Comparison of ENCODE assay signal across 14 cellular contexts in genomic region chr11:46675949-46676348, GRCh38. TPM values are rescaled to one million over a fixed set of nuclear protein-coding genes. Genes with fewer than 3 reads are reported as not detected.
DNase-seq lines count a peak whose midpoint lies in the region; ATAC-seq, FAIRE-seq and TF ChIP-seq lines count a peak whose summit lies in the region.
"Had no signal": no experiment of that assay in that cellular context is flagged by ENCODE, and none has a peak within 500 bp of the region (broad histone marks: within the 10 kb centered on the region; RNA-seq: fewer than 3 reads in every experiment).

No MANE protein-coding gene starts in this region.

- ATAC-seq in CD4-positive, alpha-beta T cell (ENCODE audit: poor library complexity), result no peak
- ATAC-seq in activated B cell treated with CpG ODN at 0.5 μM for 24 hours (ENCODE audit: low read depth), result no peak

- no peak overlapping the region for H2AFZ ChIP-seq in keratinocyte (ENCODE audit: control insufficient read depth, low read length)

- H3K9me3 ChIP-seq in CD4-positive, alpha-beta T cell (ENCODE audit: control insufficient read depth, low read length), result no peaks in the 10 kb centered on the region
- no peaks in the 10 kb centered on the region for H3K9me3 ChIP-seq in keratinocyte (ENCODE audit: control insufficient read depth, low read depth, low read length)
- no peaks in the 10 kb centered on the region for H3K9me3 ChIP-seq in skeletal muscle tissue (ENCODE audit: control insufficient read depth in 3 of 3, low read length in 3 of 3)

- H3K4me1 Mint-ChIP-seq in CD4-positive, alpha-beta T cell (ENCODE audit: low read depth), result peaks cover 60% of the 10 kb centered on the region
- peaks cover 32% of the 10 kb centered on the region for H3K4me1 Mint-ChIP-seq in activated B cell treated with CpG ODN at 0.5 μM for 24 hours

- H3K4me2 ChIP-seq in keratinocyte (ENCODE audit: control insufficient read depth, extremely low read depth, insufficient read depth, low read depth, low read length), result peak overlapping the region; percentile 30

- intact Hi-C loops in CD4-positive, alpha-beta T cell (cut with DNase I, micrococcal nuclease), result no loop called here
- intact Hi-C loops in activated B cell treated with CpG ODN at 0.5 μM for 24 hours (cut with micrococcal nuclease), result no loop called here

- no peaks in the 10 kb centered on the region for H4K20me1 ChIP-seq in keratinocyte (ENCODE audit: control insufficient read depth, extremely low read depth, insufficient read depth, low read length)

- H3K4me3 Mint-ChIP-seq in CD4-positive, alpha-beta T cell, result no peak overlapping the region
- H3K4me3 Mint-ChIP-seq in activated B cell treated with CpG ODN at 0.5 μM for 24 hours, result no peak overlapping the region
- H3K4me3 Mint-ChIP-seq: activated naive CD4-positive, alpha-beta T cell treated with anti-CD3 and anti-CD28 coated beads, Interleukin-2, amount 50 U/mL, for 24 hours had no signal

- peaks cover 73% of the 10 kb centered on the region for H3K36me3 Mint-ChIP-seq in CD4-positive, alpha-beta T cell (ENCODE audit: low read depth)
- H3K36me3 Mint-ChIP-seq in activated B cell treated with CpG ODN at 0.5 μM for 24 hours (ENCODE audit: low read depth), result peaks cover 68% of the 10 kb centered on the region

- H3K4me1 ChIP-seq in keratinocyte (ENCODE audit: control insufficient read depth, extremely low read depth, insufficient read depth, low read length) (peaks cover 20% of the 10 kb centered on the region), skeletal muscle tissue (ENCODE audit: control insufficient read depth in 3 of 3, insufficient read depth in 3 of 3, low read length in 3 of 3) (peaks cover 33 to 49% (median 37%) of the 10 kb centered on the region in 3 donors)

- H3K27me3 ChIP-seq in CD4-positive, alpha-beta T cell (ENCODE audit: control insufficient read depth, insufficient read depth, low read length), result no peaks in the 10 kb centered on the region
- no peaks in the 10 kb centered on the region for H3K27me3 ChIP-seq in keratinocyte (ENCODE audit: control insufficient read depth, extremely low read depth, insufficient read depth, low read length)
- H3K27me3 ChIP-seq in skeletal muscle tissue (ENCODE audit: control insufficient read depth in 3 of 3, insufficient read depth in 3 of 3, low read length in 3 of 3), result no peaks in the 10 kb centered on the region

- H3K4me3 ChIP-seq in keratinocyte (ENCODE audit: control insufficient read depth in 2 of 3, extremely low read depth in 1 of 3, insufficient read depth in 2 of 3, low read depth in 1 of 3, low read length in 3 of 3) (no peak overlapping the region), skeletal muscle tissue (ENCODE audit: low read length in 3 of 3) (peak overlapping the region in 2 of 3 donors; percentile 43 to 49)

- dilution Hi-C loops in keratinocyte (cut with MboI; ENCODE audit: extremely low pct_ligation_motif_present, low sequenced_read_pairs), result no loop called here

- no peak for FAIRE-seq in keratinocyte (lab: Jason Lieb, UNC)
- FAIRE-seq: H1 had no signal

- peak overlapping the region; percentile 67 for H3K9ac ChIP-seq in keratinocyte (ENCODE audit: control insufficient read depth, extremely low read depth, insufficient read depth, low read length)
- peak overlapping the region in 1 of 3 donors; percentile 70 for H3K9ac ChIP-seq in skeletal muscle tissue (ENCODE audit: low read depth in 1 of 3, low read length in 3 of 3)

- TF ChIP-seq CTCF in CD4-positive, alpha-beta T cell (IDR thresholded peaks at IDR 0.05), result no peak
- TF ChIP-seq CTCF in activated B cell treated with CpG ODN at 0.5 μM for 24 hours (IDR thresholded peaks at IDR 0.05) (no peak), keratinocyte (optimal IDR thresholded peaks at IDR 0.05 in 1 of 3, IDR thresholded peaks at IDR 0.05 in 1 of 3, conservative IDR thresholded peaks at IDR 0.05 in 1 of 3; ENCODE audit: extremely low read depth in 1 of 3, insufficient read depth in 2 of 3, low read length in 3 of 3) (no peak)

- CTCF ChIA-PET in CD4-positive, alpha-beta T cell (lab: Charles Lee), result no interaction called here
- CTCF ChIA-PET in activated B cell treated with CpG ODN at 0.5 μM for 24 hours (lab: Charles Lee), result no interaction called here

- no peaks in the 10 kb centered on the region for H3K9me1 ChIP-seq in keratinocyte (ENCODE audit: control insufficient read depth, extremely low read depth, insufficient read depth, low read length)

- H3K27ac Mint-ChIP-seq in CD4-positive, alpha-beta T cell, result peak overlapping the region; percentile 80
- peak overlapping the region; percentile 73 for H3K27ac Mint-ChIP-seq in activated B cell treated with CpG ODN at 0.5 μM for 24 hours

- peaks cover 31 to 39% of the 10 kb centered on the region in 2 experiments for H3K36me3 ChIP-seq in keratinocyte (ENCODE audit: control insufficient read depth in 2 of 2, extremely low read depth in 1 of 2, insufficient read depth in 2 of 2, low read length in 2 of 2)
- peaks cover 47 to 60% (median 54%) of the 10 kb centered on the region in 3 donors for H3K36me3 ChIP-seq in skeletal muscle tissue (ENCODE audit: control insufficient read depth in 3 of 3, insufficient read depth in 3 of 3, low read length in 3 of 3)

- H3K79me2 ChIP-seq in keratinocyte (ENCODE audit: control insufficient read depth, insufficient read depth, low read length), result no peaks in the 10 kb centered on the region

- no peaks in the 10 kb centered on the region for H3K27me3 Mint-ChIP-seq in CD4-positive, alpha-beta T cell
- H3K27me3 Mint-ChIP-seq in activated B cell treated with CpG ODN at 0.5 μM for 24 hours, result no peaks in the 10 kb centered on the region
- H3K27me3 Mint-ChIP-seq: activated naive CD4-positive, alpha-beta T cell treated with anti-CD3 and anti-CD28 coated beads, Interleukin-2, amount 50 U/mL, for 24 hours had no signal

- no peak for DNase-seq in CD4-positive, alpha-beta T cell
- DNase-seq in activated B cell treated with CpG ODN at 0.5 μM for 24 hours (no peak), keratinocyte (ENCODE audit: low read depth, low spot score) (no peak), occipital lobe (lab: John Stamatoyannopoulos, UW) (no peak), SKM-1 treated with dmso at 0.1 percent for 144 hours (lab: John Stamatoyannopoulos, UW; ENCODE audit: unreplicated experiment) (no peak), AML-193 (lab: John Stamatoyannopoulos, UW) (no peak), GM19240 (ENCODE audit: insufficient read length, low spot score) (no peak)
- DNase-seq: DMS 273 treated with DMSO at 0.1 percent for 48 hours had no signal

- POLR2A ChIA-PET in CD4-positive, alpha-beta T cell (lab: Charles Lee), result interaction anchor here (1.8 to 8.0 kb wide), 2 partner anchors 22 to 58 kb away, joined by 8 to 146 read pairs; partner anchors contain the start of genes ARHGAP1, ATG13, HARBI1 and ZNF408
- POLR2A ChIA-PET in activated B cell treated with CpG ODN at 0.5 μM for 24 hours (lab: Charles Lee), result interaction anchor here (0.7 kb wide), 1 partner anchor 33 kb away, joined by 4 read pairs; no protein-coding TSS in a partner anchor

- no peak overlapping the region for H3K27ac ChIP-seq in CD4-positive, alpha-beta T cell (ENCODE audit: low read depth, low read length)
- H3K27ac ChIP-seq in keratinocyte (ENCODE audit: control insufficient read depth, insufficient read depth, low read length) (peak overlapping the region; percentile 79), skeletal muscle tissue (ENCODE audit: low read depth, low read length) (peak overlapping the region; percentile 91)

- no peaks in the 10 kb centered on the region for H3K9me3 Mint-ChIP-seq in CD4-positive, alpha-beta T cell
- no peaks in the 10 kb centered on the region for H3K9me3 Mint-ChIP-seq in activated B cell treated with CpG ODN at 0.5 μM for 24 hours
- H3K9me3 Mint-ChIP-seq: activated naive CD4-positive, alpha-beta T cell treated with anti-CD3 and anti-CD28 coated beads, Interleukin-2, amount 50 U/mL, for 24 hours had no signal

RNA-seq across cellular contexts. Expression of gene ARHGAP1, which starts 24.5 kb away (rescaled TPM):
- 10 to 100 TPM; 33.7 to 36.3 TPM for total RNA-seq in CD4-positive, alpha-beta T cell
- 47.6 and 58.0 TPM in 2 replicates for total RNA-seq in activated B cell treated with CpG ODN at 0.5 μM for 24 hours
- polyA plus RNA-seq in keratinocyte, result 19.5 to 27.4 TPM (median 22.8 TPM) in 3 replicates
- 14.4 TPM for polyA plus RNA-seq in keratinocyte (2011; ENCODE audit: low read depth)
- 32.9 and 43.9 TPM in 2 replicates for polyA plus RNA-seq in keratinocyte (2011; cell fraction: cytosol; rRNA removed)
- polyA plus RNA-seq in keratinocyte (2011; cell fraction: nucleus; rRNA removed), result 47.3 and 65.7 TPM in 2 replicates
- polyA plus RNA-seq in keratinocyte (2012; ENCODE audit: low replicate concordance), result 41.7 and 60.4 TPM in 2 replicates
- polyA minus RNA-seq in keratinocyte, result 98.4 to 212 TPM (median 118 TPM) in 3 replicates
- polyA minus RNA-seq in keratinocyte (2011; cell fraction: cytosol; rRNA and poly(A)+ RNA removed), result 63.3 TPM
- polyA minus RNA-seq in keratinocyte (2011; cell fraction: nucleus; rRNA and poly(A)+ RNA removed), result 42.8 and 67.6 TPM in 2 replicates
- 19.8 TPM for total RNA-seq in skeletal muscle tissue
- 17.6 TPM for total RNA-seq in occipital lobe

RNA-seq across cellular contexts. Expression of gene ZNF408, which starts 24.9 kb away (rescaled TPM):
- 10 to 100 TPM; 22.7 to 23.0 TPM for total RNA-seq in CD4-positive, alpha-beta T cell
- total RNA-seq in activated B cell treated with CpG ODN at 0.5 μM for 24 hours (15.6 and 16.1 TPM in 2 replicates), skeletal muscle tissue (5.7 TPM), occipital lobe (4.2 TPM)
- 4.0 to 8.1 TPM (median 5.0 TPM) in 3 replicates for polyA plus RNA-seq in keratinocyte
- 2.3 TPM for polyA plus RNA-seq in keratinocyte (2011; ENCODE audit: low read depth)
- 2.6 and 5.2 TPM in 2 replicates for polyA plus RNA-seq in keratinocyte (2011; cell fraction: cytosol; rRNA removed)
- polyA plus RNA-seq in keratinocyte (2011; cell fraction: nucleus; rRNA removed), result 8.1 and 9.8 TPM in 2 replicates
- 8.5 and 9.7 TPM in 2 replicates for polyA plus RNA-seq in keratinocyte (2012; ENCODE audit: low replicate concordance)
- 3.7 to 14.4 TPM (median 4.3 TPM) in 3 replicates for polyA minus RNA-seq in keratinocyte
- polyA minus RNA-seq in keratinocyte (2011; cell fraction: cytosol; rRNA and poly(A)+ RNA removed), result 7.9 TPM
- 5.7 and 6.8 TPM in 2 replicates for polyA minus RNA-seq in keratinocyte (2011; cell fraction: nucleus; rRNA and poly(A)+ RNA removed)

RNA-seq across cellular contexts. Expression of gene F2, which starts 43.1 kb away (rescaled TPM):
- not detected for total RNA-seq in CD4-positive, alpha-beta T cell
- total RNA-seq in activated B cell treated with CpG ODN at 0.5 μM for 24 hours (not detected in 2 replicates), skeletal muscle tissue (0.52 TPM), occipital lobe (0.16 TPM)
- polyA plus RNA-seq in keratinocyte, result not detected in 3 replicates
- not detected for polyA plus RNA-seq in keratinocyte (2011; ENCODE audit: low read depth)
- not detected in 2 replicates for polyA plus RNA-seq in keratinocyte (2011; cell fraction: cytosol; rRNA removed)
- polyA plus RNA-seq in keratinocyte (2011; cell fraction: nucleus; rRNA removed), result 0.10 TPM in 1 of 2 replicates, not detected in the other
- not detected in 2 replicates for polyA plus RNA-seq in keratinocyte (2012; ENCODE audit: low replicate concordance)
- polyA minus RNA-seq in keratinocyte, result 0.58 TPM in 1 of 3 replicates, not detected in the others
- not detected for polyA minus RNA-seq in keratinocyte (2011; cell fraction: cytosol; rRNA and poly(A)+ RNA removed)
- 0.85 TPM in 1 of 2 replicates, not detected in the other for polyA minus RNA-seq in keratinocyte (2011; cell fraction: nucleus; rRNA and poly(A)+ RNA removed)
- total RNA-seq: esophagus mucosa, H1, lower leg skin, subcutaneous adipose tissue had no signal

RNA-seq across cellular contexts. Expression of gene ATG13, which starts 58.6 kb away (rescaled TPM):
- total RNA-seq in CD4-positive, alpha-beta T cell, result 100 to 1,000 TPM in 1 of 2 experiments, 10 to 100 TPM in 1; 95.7 to 102 TPM
- 49.1 and 73.7 TPM in 2 replicates for total RNA-seq in activated B cell treated with CpG ODN at 0.5 μM for 24 hours
- 33.3 to 42.9 TPM (median 34.3 TPM) in 3 replicates for polyA plus RNA-seq in keratinocyte
- 18.4 TPM for polyA plus RNA-seq in keratinocyte (2011; ENCODE audit: low read depth)
- polyA plus RNA-seq in keratinocyte (2011; cell fraction: cytosol; rRNA removed), result 37.5 and 50.6 TPM in 2 replicates
- polyA plus RNA-seq in keratinocyte (2011; cell fraction: nucleus; rRNA removed), result 55.8 and 58.2 TPM in 2 replicates
- 30.8 and 33.3 TPM in 2 replicates for polyA plus RNA-seq in keratinocyte (2012; ENCODE audit: low replicate concordance)
- polyA minus RNA-seq in keratinocyte, result 67.8 to 94.6 TPM (median 94.6 TPM) in 3 replicates
- 46.0 TPM for polyA minus RNA-seq in keratinocyte (2011; cell fraction: cytosol; rRNA and poly(A)+ RNA removed)
- 30.9 and 48.6 TPM in 2 replicates for polyA minus RNA-seq in keratinocyte (2011; cell fraction: nucleus; rRNA and poly(A)+ RNA removed)
- total RNA-seq in skeletal muscle tissue, result 30.8 TPM
- 54.3 TPM for total RNA-seq in occipital lobe

RNA-seq across cellular contexts. Expression of gene HARBI1, which starts 58.9 kb away (rescaled TPM):
- 10 to 100 TPM; 18.2 to 18.7 TPM for total RNA-seq in CD4-positive, alpha-beta T cell
- 5.4 and 6.5 TPM in 2 replicates for total RNA-seq in activated B cell treated with CpG ODN at 0.5 μM for 24 hours
- polyA plus RNA-seq in keratinocyte, result 5.5 to 6.4 TPM (median 5.6 TPM) in 3 replicates
- polyA plus RNA-seq in keratinocyte (2011; ENCODE audit: low read depth), result 1.4 TPM
- polyA plus RNA-seq in keratinocyte (2011; cell fraction: cytosol; rRNA removed), result 3.5 and 5.6 TPM in 2 replicates
- 5.6 and 6.1 TPM in 2 replicates for polyA plus RNA-seq in keratinocyte (2011; cell fraction: nucleus; rRNA removed)
- polyA plus RNA-seq in keratinocyte (2012; ENCODE audit: low replicate concordance), result 4.2 and 4.7 TPM in 2 replicates
- polyA minus RNA-seq in keratinocyte, result 2.2 to 11.1 TPM (median 7.4 TPM) in 3 replicates
- 2.9 TPM for polyA minus RNA-seq in keratinocyte (2011; cell fraction: cytosol; rRNA and poly(A)+ RNA removed)
- polyA minus RNA-seq in keratinocyte (2011; cell fraction: nucleus; rRNA and poly(A)+ RNA removed), result 3.4 and 7.9 TPM in 2 replicates
- 4.7 TPM for total RNA-seq in skeletal muscle tissue
- 6.7 TPM for total RNA-seq in occipital lobe

Comparison
In these comparisons a context has a peak if more than half of its experiments do, and no peak if none do; other contexts are left out.
1. H3K4me3 ChIP-seq: peak in skeletal muscle tissue (2 of 3); none in keratinocyte (0 of 3).